In genomic region chr12:54136844-54137580, GRCh38 we compare ENCODE assay signal across 2 cellular contexts.
TF ChIP-seq lines count a peak whose summit lies in the region.

No MANE protein-coding gene starts in this region.

TF ChIP-seq in SK-N-SH, 30 proteins besides CTCF, POLR2A, EP300 and RAD21 (continued from another document):
- TF ChIP-seq ZBTB33 (IDR thresholded peaks at IDR 0.05; ENCODE audit: borderline replicate concordance, low read depth) (no peak), TAF1 (IDR thresholded peaks at IDR 0.05; ENCODE audit: borderline replicate concordance, low read depth, low read length) (no peak), GABPA (IDR thresholded peaks at IDR 0.05; ENCODE audit: low read depth) (no peak), NRF1 (IDR thresholded peaks at IDR 0.05; ENCODE audit: low read depth, low read length) (no peak), NFIC (IDR thresholded peaks at IDR 0.05; ENCODE audit: borderline replicate concordance) (no peak)
TF ChIP-seq in SK-N-SH: peak in this region for 0.

TF ChIP-seq in SK-N-SH treated with all-trans-retinoic acid at 6 μM for 48 hours, 23 proteins besides CTCF, POLR2A, EP300 and RAD21 (continued from another document):
- no peak for TF ChIP-seq PATZ1 (CRISPR knock-in tag; IDR thresholded peaks at IDR 0.05; ENCODE audit: borderline replicate concordance)
- TF ChIP-seq ISL1 (CRISPR knock-in tag; IDR thresholded peaks at IDR 0.05) = no peak
- TF ChIP-seq BACH2 (CRISPR knock-in tag; IDR thresholded peaks at IDR 0.05; ENCODE audit: borderline replicate concordance) = no peak
- TF ChIP-seq CSDC2 (CRISPR knock-in tag; IDR thresholded peaks at IDR 0.05) = no peak
- TF ChIP-seq ZFP30 (CRISPR knock-in tag; IDR thresholded peaks at IDR 0.05) = no peak
- TF ChIP-seq SNAI2 (CRISPR knock-in tag; IDR thresholded peaks at IDR 0.05) = no peak
- TF ChIP-seq ESRRG (CRISPR knock-in tag; IDR thresholded peaks at IDR 0.05) = no peak
